Comparison of ENCODE assay signal across 25 cellular contexts in the genomic region with DNA sequence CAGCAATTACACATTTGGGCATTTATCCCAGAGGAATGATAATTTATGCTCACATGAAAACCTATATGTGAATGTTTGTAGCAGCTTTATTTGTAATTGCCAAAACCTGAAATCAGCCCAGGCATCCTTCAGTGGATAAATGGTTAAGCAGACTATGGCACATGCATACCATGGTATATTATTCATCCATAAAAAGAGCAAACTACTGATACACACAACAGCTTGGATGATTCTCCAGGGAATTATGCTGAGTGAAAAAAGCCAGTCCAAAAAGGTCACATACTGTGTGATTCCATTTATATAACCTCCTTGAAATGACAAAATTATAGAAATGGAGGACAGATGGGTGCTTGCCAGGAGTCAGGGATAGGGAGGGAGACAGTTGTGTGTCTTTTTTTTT.
A peak's percentile ranks its signal among the peaks of the same experiment; 100 is the strongest.
DNase-seq lines count a peak whose midpoint lies in the region; ATAC-seq, FAIRE-seq and TF ChIP-seq lines count a peak whose summit lies in the region.
"Had no signal": no experiment of that assay in that cellular context is flagged by ENCODE, and none has a peak within 500 bp of the region (broad histone marks: within the 10 kb centered on the region; RNA-seq: fewer than 3 reads in every experiment).

No MANE protein-coding gene starts in this region.

- H3K27me3 ChIP-seq in MG63, result no peaks in the 10 kb centered on the region
- no peaks in the 10 kb centered on the region for H3K27me3 ChIP-seq in astrocyte (ENCODE audit: insufficient read depth, low read length)
- H3K27me3 ChIP-seq: right lobe of liver, uterus had no signal

- no peak overlapping the region for H3K9ac ChIP-seq in astrocyte (ENCODE audit: low read length)

- H3K27ac ChIP-seq in astrocyte (ENCODE audit: low read depth, low read length), result no peak overlapping the region
- H3K27ac ChIP-seq: epithelial cell of prostate, lower lobe of right lung, right lobe of liver, SK-N-MC, uterus, WERI-Rb-1 had no signal

- H3K4me2 ChIP-seq in astrocyte (ENCODE audit: low read length), result peak overlapping the region; percentile 33

- no peak overlapping the region for H3K27ac Mint-ChIP-seq in astrocyte (ENCODE audit: unreplicated experiment)
- H3K27ac Mint-ChIP-seq: activated naive CD8-positive, alpha-beta T cell treated with anti-CD3 and anti-CD28 coated beads, Interleukin-2, amount 50 U/mL, for 24 hours; CD4-positive, alpha-beta T cell; T-helper 2 cell treated with Interferon-gamma antibody and Interleukin-4, amounts not matched to agents 5 μg/mL and 100 μg/mL, for 36 hours had no signal

- H3K4me3 ChIP-seq in MG63 (no peak overlapping the region), astrocyte (ENCODE audit: insufficient read depth, low read depth, low read length) (no peak overlapping the region), foreskin fibroblast (ENCODE audit: low read depth in 1 of 2, low read length in 2 of 2) (no peak overlapping the region)
- H3K4me3 ChIP-seq: lower lobe of right lung, right lobe of liver, SK-N-MC, uterus had no signal

- peaks cover 4% of the 10 kb centered on the region for H3K36me3 Mint-ChIP-seq in astrocyte (ENCODE audit: low read depth, unreplicated experiment)

- no peaks in the 10 kb centered on the region for H3K79me2 ChIP-seq in astrocyte (ENCODE audit: insufficient read depth, low read length)

- H3K9me3 ChIP-seq in MG63, result no peaks in the 10 kb centered on the region
- no peaks in the 10 kb centered on the region for H3K9me3 ChIP-seq in astrocyte (ENCODE audit: insufficient read depth, low read depth, low read length)
- H3K9me3 ChIP-seq: lower lobe of right lung, right lobe of liver, uterus had no signal

- no peak overlapping the region for H3K4me3 Mint-ChIP-seq in astrocyte (ENCODE audit: unreplicated experiment)
- H3K4me3 Mint-ChIP-seq: activated naive CD8-positive, alpha-beta T cell treated with anti-CD3 and anti-CD28 coated beads, Interleukin-2, amount 50 U/mL, for 24 hours; CD4-positive, alpha-beta T cell; T-helper 2 cell treated with Interferon-gamma antibody and Interleukin-4, amounts not matched to agents 5 μg/mL and 100 μg/mL, for 36 hours had no signal

- no peaks in the 10 kb centered on the region for H3K27me3 Mint-ChIP-seq in astrocyte (ENCODE audit: low read depth, unreplicated experiment)
- H3K27me3 Mint-ChIP-seq: activated naive CD8-positive, alpha-beta T cell treated with anti-CD3 and anti-CD28 coated beads, Interleukin-2, amount 50 U/mL, for 24 hours; CD4-positive, alpha-beta T cell had no signal

- FAIRE-seq in astrocyte (lab: Jason Lieb, UNC), result peak; percentile 13
- FAIRE-seq: GM12891, kidney, RCC 7860 had no signal

- DNase-seq in EH (ENCODE audit: low read depth) (peak; percentile 85), MG63 (peak; percentile 13), astrocyte (ENCODE audit: low read depth) (peak; percentile 47), foreskin fibroblast (peak; percentile 40 to 60), RPMI8226 (no peak), NCI-H748 treated with DMSO at 0.1 percent for 48 hours (lab: John Stamatoyannopoulos, UW) (no peak)
- DNase-seq: activated naive CD8-positive, alpha-beta T cell treated with anti-CD3 and anti-CD28 coated beads, Interleukin-2, amount 50 U/mL, for 24 hours; CD4-positive, alpha-beta T cell; central memory CD4-positive, alpha-beta T cell; DMS153; kidney; lower lobe of right lung; NCI-H1105; NCI-H2029; NCI-H510A; right lobe of liver; uterus; WERI-Rb-1 had no signal

- no peak overlapping the region for H2AFZ ChIP-seq in astrocyte (ENCODE audit: low read depth, low read length)

- H4K20me1 ChIP-seq in astrocyte (ENCODE audit: insufficient read depth, low read length), result no peaks in the 10 kb centered on the region

- peaks cover 26% of the 10 kb centered on the region for H3K4me1 Mint-ChIP-seq in astrocyte (ENCODE audit: low read depth, unreplicated experiment)
- H3K4me1 Mint-ChIP-seq: activated naive CD8-positive, alpha-beta T cell treated with anti-CD3 and anti-CD28 coated beads, Interleukin-2, amount 50 U/mL, for 24 hours had no signal

- no peaks in the 10 kb centered on the region for H3K9me3 Mint-ChIP-seq in astrocyte (ENCODE audit: unreplicated experiment)
- H3K9me3 Mint-ChIP-seq: activated naive CD8-positive, alpha-beta T cell treated with anti-CD3 and anti-CD28 coated beads, Interleukin-2, amount 50 U/mL, for 24 hours; CD4-positive, alpha-beta T cell; T-helper 2 cell treated with Interferon-gamma antibody and Interleukin-4, amounts not matched to agents 5 μg/mL and 100 μg/mL, for 36 hours had no signal

- ATAC-seq in HG03045 (IDR thresholded peaks at IDR 0.05; ENCODE audit: unreplicated experiment) (no peak), GM21367 (IDR thresholded peaks at IDR 0.05; ENCODE audit: unreplicated experiment) (no peak)
- ATAC-seq: activated naive CD8-positive, alpha-beta T cell treated with anti-CD3 and anti-CD28 coated beads, Interleukin-2, amount 50 U/mL, for 24 hours; lower lobe of right lung; right lobe of liver had no signal

- TF ChIP-seq CTCF in astrocyte (IDR thresholded peaks at IDR 0.05; ENCODE audit: insufficient read depth, low read depth, low read length) (no peak), foreskin fibroblast (IDR thresholded peaks at IDR 0.05; ENCODE audit: low read depth, low read length) (no peak)

- H3K4me1 ChIP-seq in astrocyte (ENCODE audit: insufficient read depth, low read length), result peaks cover 5% of the 10 kb centered on the region
- H3K4me1 ChIP-seq: lower lobe of right lung, right lobe of liver, uterus had no signal

- no peaks in the 10 kb centered on the region for H3K36me3 ChIP-seq in MG63
- H3K36me3 ChIP-seq in astrocyte (ENCODE audit: insufficient read depth, low read length), result no peaks in the 10 kb centered on the region
- H3K36me3 ChIP-seq: lower lobe of right lung, right lobe of liver, uterus, WERI-Rb-1 had no signal

Comparison
In these comparisons a context has a peak if more than half of its experiments do, and no peak if none do; other contexts are left out.
1. DNase-seq: peak in EH (single experiment), MG63 (single experiment), astrocyte (single experiment) and foreskin fibroblast (2 of 2); none in RPMI8226 (single experiment) and NCI-H748 treated with DMSO at 0.1 percent for 48 hours (single experiment).